ENCODE assay signal across 8 cellular contexts in the genomic region with DNA sequence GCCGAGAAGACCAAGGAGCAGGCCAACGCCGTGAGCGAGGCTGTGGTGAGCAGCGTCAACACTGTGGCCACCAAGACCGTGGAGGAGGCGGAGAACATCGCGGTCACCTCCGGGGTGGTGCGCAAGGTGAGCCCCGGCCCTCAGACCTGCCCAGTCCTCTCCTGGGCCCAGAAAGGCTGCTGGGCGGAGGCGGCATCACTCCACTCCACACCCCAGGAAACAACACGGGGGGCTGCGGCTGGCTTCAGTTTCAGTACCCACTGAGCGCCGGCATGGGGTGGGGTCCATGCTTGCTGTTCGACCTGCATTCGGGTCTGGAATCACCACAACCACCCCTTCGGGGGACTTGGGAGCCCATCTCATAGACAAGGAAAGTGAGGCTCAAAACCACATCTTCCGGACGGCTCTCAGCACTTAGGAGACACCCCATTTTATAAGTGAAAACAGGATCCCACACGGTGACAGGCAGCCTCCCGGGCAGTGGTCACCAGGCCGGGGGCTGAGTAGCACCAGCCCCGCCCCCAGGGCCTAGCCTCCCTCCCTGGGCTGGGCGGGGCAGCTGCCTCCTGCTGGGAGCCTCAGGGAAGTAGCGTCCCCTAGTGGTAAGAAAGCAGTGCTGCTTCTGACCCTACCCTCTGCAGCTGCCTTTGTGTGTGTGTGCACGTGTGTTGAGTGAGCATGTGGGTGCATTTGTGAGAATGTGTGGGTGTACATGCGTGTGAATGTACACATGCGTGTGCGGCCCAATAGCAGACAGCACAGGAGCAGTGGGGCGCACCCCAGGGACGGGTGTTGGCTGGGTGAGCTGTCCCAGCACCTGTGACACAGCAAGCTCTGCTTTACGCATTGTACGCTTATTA. TPM values are rescaled to one million over a fixed set of nuclear protein-coding genes. Genes with fewer than 3 reads are reported as not detected.
DNase-seq lines count a peak whose midpoint lies in the region; ATAC-seq and TF ChIP-seq lines count a peak whose summit lies in the region.

No MANE protein-coding gene starts in this region.

- H3K27me3 ChIP-seq in WERI-Rb-1 (ENCODE audit: insufficient read depth, low read depth, severe bottlenecking), result no peaks in the 10 kb centered on the region

- H3K27me3 Mint-ChIP-seq in progenitor cell of endocrine pancreas, result no peaks in the 10 kb centered on the region

- no peaks in the 10 kb centered on the region for H3K9me3 Mint-ChIP-seq in progenitor cell of endocrine pancreas (ENCODE audit: low read depth)

- TF ChIP-seq RAD21 in Ishikawa (IDR thresholded peaks at IDR 0.05; ENCODE audit: low read depth), result peak; percentile 86

- H3K9me3 ChIP-seq in WERI-Rb-1 (ENCODE audit: severe bottlenecking), result no peaks in the 10 kb centered on the region

- TF ChIP-seq EP300 in Ishikawa (IDR thresholded peaks at IDR 0.05; ENCODE audit: borderline replicate concordance), result no peak

- no peaks in the 10 kb centered on the region for H3K36me3 ChIP-seq in WERI-Rb-1

- peak overlapping the region; percentile 17 for H3K27ac ChIP-seq in WERI-Rb-1

- peak; percentile 31 for DNase-seq in NCI-H1694 treated with DMSO at 0.1 percent for 48 hours (lab: John Stamatoyannopoulos, UW)
- no peak for DNase-seq in NCI-H1694 (lab: John Stamatoyannopoulos, UW)
- DNase-seq in WERI-Rb-1, result peak; percentile 77
- peak; percentile 81 for DNase-seq in fibroblast of villous mesenchyme (ENCODE audit: low read depth)
- DNase-seq in progenitor cell of endocrine pancreas (ENCODE audit: low spot score, unreplicated experiment), result no peak
- DNase-seq in NCI-H774 (lab: John Stamatoyannopoulos, UW), result no peak

- H3K4me3 ChIP-seq in WERI-Rb-1 (ENCODE audit: low read depth, low read length) (no peak overlapping the region), fibroblast of villous mesenchyme (ENCODE audit: low read depth, low read length) (no peak overlapping the region)

- H3K4me3 Mint-ChIP-seq in progenitor cell of endocrine pancreas (ENCODE audit: low read depth), result no peak overlapping the region

- H3K27ac Mint-ChIP-seq in progenitor cell of endocrine pancreas, result peak overlapping the region; percentile 90

- no peaks in the 10 kb centered on the region for H3K36me3 Mint-ChIP-seq in progenitor cell of endocrine pancreas (ENCODE audit: insufficient read depth)

- ATAC-seq in GM21423 (IDR thresholded peaks at IDR 0.05; ENCODE audit: unreplicated experiment), result peak; percentile 57

- peak; percentile 100 for TF ChIP-seq CTCF in WERI-Rb-1 (IDR thresholded peaks at IDR 0.05; ENCODE audit: low read depth, low read length)
- TF ChIP-seq CTCF in fibroblast of villous mesenchyme (IDR thresholded peaks at IDR 0.05; ENCODE audit: insufficient read depth, low read depth, low read length), result peak; percentile 99
- peak; percentile 82 for TF ChIP-seq CTCF in progenitor cell of endocrine pancreas (IDR thresholded peaks at IDR 0.05; ENCODE audit: unreplicated experiment)

- H3K4me1 Mint-ChIP-seq in progenitor cell of endocrine pancreas (ENCODE audit: low read depth), result peaks cover 21% of the 10 kb centered on the region

TF ChIP-seq in Ishikawa, 13 proteins besides CTCF, POLR2A, EP300 and RAD21:
- 0 out of 2 replicates have a peak, but pooled peaks have one; percentile 19 for TF ChIP-seq USF1 (IDR thresholded peaks at IDR 0.05)
- TF ChIP-seq MAX (IDR thresholded peaks at IDR 0.05), result peak; percentile 67; the same call in 1 of the 2 replicates
- peak; percentile 44; the same call in 1 of the 2 replicates for TF ChIP-seq ZBTB7A (IDR thresholded peaks at IDR 0.05; ENCODE audit: low read depth)
- no peak for TF ChIP-seq TEAD4 (IDR thresholded peaks at IDR 0.05)
TF ChIP-seq in Ishikawa: peak in this region for 3.

RNA-seq across cellular contexts. Expression of gene SNCG, which starts 1.8 kb away (rescaled TPM):
- total RNA-seq in fibroblast of villous mesenchyme, result 3.5 and 4.8 TPM in 2 replicates
- total RNA-seq in progenitor cell of endocrine pancreas, result 14.6 and 17.5 TPM in 2 replicates

RNA-seq across cellular contexts. Expression of gene MMRN2, which starts 2.8 kb away (rescaled TPM):
- total RNA-seq in fibroblast of villous mesenchyme, result 0.86 and 2.3 TPM in 2 replicates
- 1.5 and 1.6 TPM in 2 replicates for total RNA-seq in progenitor cell of endocrine pancreas

RNA-seq across cellular contexts. Expression of gene ADIRF, which starts 8.0 kb away (rescaled TPM):
- total RNA-seq in fibroblast of villous mesenchyme, result 2.6 and 5.2 TPM in 2 replicates
- total RNA-seq in progenitor cell of endocrine pancreas, result not detected in 2 replicates

RNA-seq across cellular contexts. Expression of gene FAM25A, which starts 59.9 kb away (rescaled TPM):
- total RNA-seq in fibroblast of villous mesenchyme, result not detected in 2 replicates
- not detected in 2 replicates for total RNA-seq in progenitor cell of endocrine pancreas

Comparison
In these comparisons a context has a peak if more than half of its experiments do, and no peak if none do; other contexts are left out.
1. DNase-seq: peak in NCI-H1694 treated with DMSO at 0.1 percent for 48 hours (single experiment), WERI-Rb-1 (single experiment) and fibroblast of villous mesenchyme (single experiment); none in NCI-H1694 (single experiment), progenitor cell of endocrine pancreas (single experiment) and NCI-H774 (single experiment).
2. Peak in every context shown above with its lines, with median percentiles within 50 percentile points of each other: CTCF ChIP-seq.